In genomic region chr5:136192015-136192525, GRCh38 we compare ENCODE assay signal across 12 cellular contexts. TPM values are rescaled to one million over a fixed set of nuclear protein-coding genes. Genes with fewer than 3 reads are reported as not detected.
DNase-seq lines count a peak whose midpoint lies in the region; ATAC-seq and TF ChIP-seq lines count a peak whose summit lies in the region.
"Had no signal": no experiment of that assay in that cellular context is flagged by ENCODE, and none has a peak within 500 bp of the region (broad histone marks: within the 10 kb centered on the region; RNA-seq: fewer than 3 reads in every experiment).

No MANE protein-coding gene starts in this region.

- peaks cover 26% of the 10 kb centered on the region for H3K27me3 Mint-ChIP-seq in glutamatergic neuron (ENCODE audit: unreplicated experiment)

- no peaks in the 10 kb centered on the region for H3K27me3 ChIP-seq in Peyer's patch
- H3K27me3 ChIP-seq in neuron (ENCODE audit: insufficient read depth, low read length): peaks cover 30% of the 10 kb centered on the region

- intact Hi-C loops in posterior vena cava (cut with DNase I): no loop called here

- peak overlapping the region; percentile 62 for H2AFZ ChIP-seq in neuron (ENCODE audit: low read depth, low read length)

- peaks cover 0 to 66% (median 3%) of the 10 kb centered on the region in 4 donors for H3K4me1 ChIP-seq in Peyer's patch
- peaks cover 11% of the 10 kb centered on the region for H3K4me1 ChIP-seq in neuron (ENCODE audit: insufficient read depth, low read length)

- DNase-seq in AG20443 (ENCODE audit: low spot score): peak; percentile 48
- peak in 1 of 3 donors; percentile 64 for DNase-seq in Peyer's patch
- DNase-seq in glutamatergic neuron: peak; percentile 54
- no peak for DNase-seq in DMS153 (lab: John Stamatoyannopoulos, UW)
- DNase-seq in stimulated activated naive CD4-positive, alpha-beta T cell treated with Interleukin-2 at 50 U/mL for 16 hours (lab: John Stamatoyannopoulos, UW): no peak
- no peak for DNase-seq in posterior vena cava (ENCODE audit: low spot score)
- DNase-seq: DND-41; stimulated activated CD4-positive, alpha-beta T cell treated with anti-CD3 and anti-CD28 coated beads, Interleukin-15, amount 100 ng/mL, for 24 hours; T-helper 9 cell had no signal

- peaks cover 10% of the 10 kb centered on the region for H3K4me1 Mint-ChIP-seq in glutamatergic neuron (ENCODE audit: low read depth, unreplicated experiment)

- no peak for TF ChIP-seq POLR2A in Peyer's patch (IDR thresholded peaks at IDR 0.05)

- H3K27ac ChIP-seq in Peyer's patch: peak overlapping the region in 3 of 4 donors; percentile 32 to 68 (median 63)
- H3K27ac ChIP-seq: KMS-11 had no signal

- H3K4me3 Mint-ChIP-seq in glutamatergic neuron (ENCODE audit: unreplicated experiment): peak overlapping the region; percentile 71

- H3K27ac Mint-ChIP-seq in glutamatergic neuron (ENCODE audit: unreplicated experiment): no peak overlapping the region

- H3K4me3 ChIP-seq in Peyer's patch: peak overlapping the region in 3 of 4 donors; percentile 34 to 81 (median 69)
- H3K4me3 ChIP-seq in neuron (ENCODE audit: low read length): peak overlapping the region; percentile 55

- TF ChIP-seq CTCF in Peyer's patch (IDR thresholded peaks at IDR 0.05): peak in 1 of 6 experiments; percentile 12
- no peak for TF ChIP-seq CTCF in glutamatergic neuron (IDR thresholded peaks at IDR 0.05; ENCODE audit: partially characterized antibody, unreplicated experiment)

- no peaks in the 10 kb centered on the region for H3K36me3 ChIP-seq in Peyer's patch
- H3K36me3 ChIP-seq in neuron (ENCODE audit: insufficient read depth, low read length): peaks cover 15% of the 10 kb centered on the region

- peaks cover 6% of the 10 kb centered on the region for H3K9me3 Mint-ChIP-seq in glutamatergic neuron (ENCODE audit: unreplicated experiment)

- peaks cover 8% of the 10 kb centered on the region for H3K36me3 Mint-ChIP-seq in glutamatergic neuron (ENCODE audit: unreplicated experiment)

- H3K9me3 ChIP-seq in Peyer's patch (peaks cover 0 to 7% (median 0%) of the 10 kb centered on the region in 4 donors), neuron (ENCODE audit: low read length) (peaks cover 3% of the 10 kb centered on the region)

- no peak for ATAC-seq in HG03025 (IDR thresholded peaks at IDR 0.05; ENCODE audit: low FRiP score, unreplicated experiment)

RNA-seq across cellular contexts. Expression of gene SMIM32, which starts 0.9 kb away (rescaled TPM):
- 10 to 100 TPM in 3 of 4 donors, 1 to 10 TPM in 1; 5.8 to 18.4 (median 15.1) TPM for total RNA-seq in Peyer's patch
- not detected for total RNA-seq in glutamatergic neuron (ENCODE audit: unreplicated experiment)
- total RNA-seq in posterior vena cava: not detected

RNA-seq across cellular contexts. Expression of gene SMAD5, which starts 59.4 kb away (rescaled TPM):
- 10 to 100 TPM; 20.0 to 31.4 (median 23.7) TPM for total RNA-seq in Peyer's patch
- 36.9 TPM for total RNA-seq in glutamatergic neuron (ENCODE audit: unreplicated experiment)
- 10 to 100 TPM; 71.0 to 79.2 TPM for total RNA-seq in posterior vena cava

Comparison
In these comparisons a context has a peak if more than half of its experiments do, and no peak if none do; other contexts are left out.
1. DNase-seq: peak in AG20443 (single experiment) and glutamatergic neuron (single experiment); none in DMS153 (single experiment), stimulated activated naive CD4-positive, alpha-beta T cell treated with Interleukin-2 at 50 U/mL for 16 hours (single experiment) and posterior vena cava (single experiment).